Comparison of ENCODE assay signal across 17 cellular contexts in genomic region chr12:121065345-121065744, GRCh38. TPM values are rescaled to one million over a fixed set of nuclear protein-coding genes. Genes with fewer than 3 reads are reported as not detected.
DNase-seq lines count a peak whose midpoint lies in the region; ATAC-seq, FAIRE-seq and TF ChIP-seq lines count a peak whose summit lies in the region.
"Had no signal": no experiment of that assay in that cellular context is flagged by ENCODE, and none has a peak within 500 bp of the region (broad histone marks: within the 10 kb centered on the region; RNA-seq: fewer than 3 reads in every experiment).

No MANE protein-coding gene starts in this region.

- BruUV-seq in K562 (replicated peaks; lab: Mats Ljungman, UMichigan), result no TSS peak

- peak overlapping the region; percentile 34 to 94 for H3K27ac Mint-ChIP-seq in activated naive CD4-positive, alpha-beta T cell treated with anti-CD3 and anti-CD28 coated beads, Interleukin-2, amount 50 U/mL, for 72 hours
- peak overlapping the region; percentile 37 for H3K27ac Mint-ChIP-seq in stimulated activated effector memory CD8-positive, alpha-beta T cell treated with anti-CD3 and anti-CD28 coated beads, Interleukin-12 subunit alpha, Interleukin-12 subunit beta, amount 100 ng/mL, for 72 hours
- H3K27ac Mint-ChIP-seq: CD14-positive monocyte had no signal

- no peak for FAIRE-seq in K562 (lab: Jason Lieb, UNC)
- FAIRE-seq: A549, GM12892, H54 had no signal

- no peak for TF ChIP-seq RAD21 in K562 (CRISPR knock-in tag; conservative IDR thresholded peaks at IDR 0.05 in 1 of 2, IDR thresholded peaks at IDR 0.05 in 1 of 2)

- TF ChIP-seq CTCF in K562 (IDR thresholded peaks at IDR 0.05 in 2 of 3, conservative IDR thresholded peaks at IDR 0.05 in 1 of 3; ENCODE audit: insufficient read depth in 2 of 3, low read depth in 1 of 3, low read length in 3 of 3), result no peak

- POLR2A ChIA-PET in K562 (lab: Yijun Ruan, JAX), result interaction anchor here (0.8 to 2.2 kb wide), 2 partner anchors 13 to 14 kb away, joined by 5 to 6 read pairs; no protein-coding TSS in a partner anchor

- H3K79me2 ChIP-seq in K562 (ENCODE audit: control insufficient read depth, insufficient read depth, low read length), result no peaks in the 10 kb centered on the region

- H3K4me1 ChIP-seq in K562 (replicated peaks in 1 of 2; ENCODE audit: control insufficient read depth in 2 of 2, insufficient read depth in 2 of 2, low read length in 2 of 2), result no peaks in the 10 kb centered on the region; a peak in 1 of 5 replicates
- H3K4me1 ChIP-seq: BE2C had no signal

- H3K9me3 Mint-ChIP-seq in activated naive CD4-positive, alpha-beta T cell treated with anti-CD3 and anti-CD28 coated beads, Interleukin-2, amount 50 U/mL, for 72 hours, result no peaks in the 10 kb centered on the region
- no peaks in the 10 kb centered on the region for H3K9me3 Mint-ChIP-seq in stimulated activated effector memory CD8-positive, alpha-beta T cell treated with anti-CD3 and anti-CD28 coated beads, Interleukin-12 subunit alpha, Interleukin-12 subunit beta, amount 100 ng/mL, for 72 hours
- H3K9me3 Mint-ChIP-seq: CD14-positive monocyte; CD8-positive, alpha-beta memory T cell had no signal

- no peak overlapping the region for H3K9ac ChIP-seq in K562 (ENCODE audit: insufficient read depth in 1 of 2, low read depth in 2 of 2, low read length in 2 of 2)
- H3K9ac ChIP-seq: GM23248 had no signal

- no peak for TF ChIP-seq POLR2A in K562 (conservative IDR thresholded peaks at IDR 0.05)

- H3K36me3 ChIP-seq in K562 (ENCODE audit: control insufficient read depth, insufficient read depth, low read length), result no peaks in the 10 kb centered on the region
- H3K36me3 ChIP-seq: BE2C had no signal

- 0% methylated on average over 2 of the region's 2 CpGs for WGBS in K562 (ENCODE audit: insufficient coverage, low coverage, missing lambda C conversion rate)

- no peak for DNase-seq in activated naive CD4-positive, alpha-beta T cell treated with anti-CD3 and anti-CD28 coated beads, Interleukin-2, amount 50 U/mL, for 72 hours (ENCODE audit: low spot score in 2 of 2)
- no peak for DNase-seq in activated naive CD4-positive, alpha-beta T cell treated with Interleukin-2 at 50 U/mL for 16 hours
- DNase-seq in K562 (ENCODE audit: extremely low read depth in 1 of 4, low spot score in 3 of 4) (no peak), ecto neural progenitor cell (ENCODE audit: low spot score) (peak; percentile 13)
- DNase-seq in stimulated activated effector memory CD8-positive, alpha-beta T cell treated with anti-CD3 and anti-CD28 coated beads, Interleukin-12 subunit alpha, Interleukin-12 subunit beta, amount 100 ng/mL, for 72 hours (ENCODE audit: low spot score in 2 of 2), result no peak
- DNase-seq: BE2C; Caco-2; CD8-positive, alpha-beta memory T cell; DND-41; GDM1; GM23248 had no signal

- H3K4me1 Mint-ChIP-seq in stimulated activated effector memory CD8-positive, alpha-beta T cell treated with anti-CD3 and anti-CD28 coated beads, Interleukin-12 subunit alpha, Interleukin-12 subunit beta, amount 100 ng/mL, for 72 hours, result peaks cover 4% of the 10 kb centered on the region

- no peak overlapping the region for H3K4me3 Mint-ChIP-seq in stimulated activated effector memory CD8-positive, alpha-beta T cell treated with anti-CD3 and anti-CD28 coated beads, Interleukin-12 subunit alpha, Interleukin-12 subunit beta, amount 100 ng/mL, for 72 hours
- H3K4me3 Mint-ChIP-seq: CD14-positive monocyte; CD8-positive, alpha-beta memory T cell had no signal

- H4K20me1 ChIP-seq in K562 (replicated peaks; ENCODE audit: control insufficient read depth, insufficient read depth, low read length), result no peaks in the 10 kb centered on the region; the same call in 1 of the 2 replicates

- peaks cover 18 to 22% of the 10 kb centered on the region in 2 experiments for H3K27me3 ChIP-seq in K562 (ENCODE audit: control insufficient read depth in 2 of 2, insufficient read depth in 2 of 2, low read length in 2 of 2)

- intact Hi-C loops in K562 (cut with micrococcal nuclease), result no loop called here

- no peak overlapping the region for H3K4me2 ChIP-seq in K562 (ENCODE audit: insufficient read depth, low read length)
- H3K4me2 ChIP-seq: A549 had no signal

- no peaks in the 10 kb centered on the region for H3K9me3 ChIP-seq in K562 (replicated peaks; ENCODE audit: control insufficient read depth, insufficient read depth, low read depth, low read length)
- H3K9me3 ChIP-seq: A549, BE2C, Caco-2 had no signal

- CTCF ChIA-PET in K562 (lab: Yijun Ruan, JAX; ENCODE audit: low intra/inter-chr PET ratio), result interaction anchor here (0.7 kb wide), 1 partner anchor 487 kb away, joined by 4 read pairs; no protein-coding TSS in a partner anchor

- no peak overlapping the region for H3K27ac ChIP-seq in K562 (ENCODE audit: extremely low read depth, low read depth, low read length)
- H3K27ac ChIP-seq: A549, GM23248 had no signal

- H3K4me3 ChIP-seq in K562, result no peak overlapping the region
- H3K4me3 ChIP-seq: A549, GM23248 had no signal

- in situ Hi-C loops in K562 (cut with MboI), result no loop called here

- no peaks in the 10 kb centered on the region for H3K36me3 Mint-ChIP-seq in activated naive CD4-positive, alpha-beta T cell treated with anti-CD3 and anti-CD28 coated beads, Interleukin-2, amount 50 U/mL, for 72 hours
- H3K36me3 Mint-ChIP-seq in stimulated activated effector memory CD8-positive, alpha-beta T cell treated with anti-CD3 and anti-CD28 coated beads, Interleukin-12 subunit alpha, Interleukin-12 subunit beta, amount 100 ng/mL, for 72 hours, result no peaks in the 10 kb centered on the region
- H3K36me3 Mint-ChIP-seq: CD14-positive monocyte; CD8-positive, alpha-beta memory T cell had no signal

- H3K9me1 ChIP-seq in K562 (ENCODE audit: control insufficient read depth, insufficient read depth, low read length), result no peaks in the 10 kb centered on the region

- no peak for ATAC-seq in activated naive CD4-positive, alpha-beta T cell treated with anti-CD3 and anti-CD28 coated beads, Interleukin-2, amount 50 U/mL, for 72 hours
- no peak for ATAC-seq in K562
- ATAC-seq in stimulated activated effector memory CD8-positive, alpha-beta T cell treated with anti-CD3 and anti-CD28 coated beads, Interleukin-12 subunit alpha, Interleukin-12 subunit beta, amount 100 ng/mL, for 72 hours, result no peak
- no peak for ATAC-seq in GM19455 (IDR thresholded peaks at IDR 0.05; ENCODE audit: unreplicated experiment)
- no peak for ATAC-seq in GM18520 (IDR thresholded peaks at IDR 0.05; ENCODE audit: unreplicated experiment)
- ATAC-seq: A549 had no signal

- no peak overlapping the region for H2AFZ ChIP-seq in K562 (ENCODE audit: low read depth, low read length)
- H2AFZ ChIP-seq: GM23248 had no signal

- no peak for TF ChIP-seq EP300 in K562 (IDR thresholded peaks at IDR 0.05; ENCODE audit: low read length)

RNA-seq across cellular contexts. Expression of gene OASL, which starts 26.3 kb away (rescaled TPM):
- 10 to 100 TPM in 1 of 2 donors, 1 to 10 TPM in 1; 2.6 to 16.3 TPM for total RNA-seq in activated naive CD4-positive, alpha-beta T cell treated with anti-CD3 and anti-CD28 coated beads, Interleukin-2, amount 50 U/mL, for 72 hours
- not detected in 2 replicates for total RNA-seq in K562 (2011; cell fraction: chromatin; rRNA removed; ENCODE audit: low replicate concordance)
- not detected in 2 replicates for total RNA-seq in K562 (2011; cell fraction: nucleolus; rRNA removed)
- total RNA-seq in K562 (2011; cell fraction: nucleoplasm; rRNA removed), result not detected in 2 replicates
- total RNA-seq in K562 (2014; rRNA removed) (not detected in 2 replicates), K562 (2014; rRNA removed; fragmentation: Illumina TruSeq; extraction: Trizol) (not detected in 2 replicates), K562 (2015; rRNA removed; fragmentation: Illumina TruSeq; extraction: Trizol) (0.14 TPM in 1 of 2 replicates, not detected in the other), K562 (2021) (not detected in 2 replicates)
- polyA plus RNA-seq in K562 (2011; rRNA removed) (not detected in 2 replicates), K562 (2014; fragmentation: Illumina TruSeq; extraction: Trizol) (not detected in 2 replicates), K562 (2014; fragmentation: Nextera tagmentation; extraction: Ambion mirVana) (not detected), K562 (2014; rRNA removed) (not detected in 2 replicates)
- not detected in 2 replicates for polyA plus RNA-seq in K562 (2011; cell fraction: cytosol; rRNA removed)
- not detected in 2 replicates for polyA plus RNA-seq in K562 (2011; cell fraction: nucleus; rRNA removed)
- polyA plus RNA-seq in K562 (2012), result 0.07 TPM in 1 of 2 replicates, not detected in the other
- polyA minus RNA-seq in K562 (2011; rRNA and poly(A)+ RNA removed), result not detected in 2 replicates
- polyA minus RNA-seq in K562 (2011; cell fraction: cytosol; rRNA and poly(A)+ RNA removed), result not detected in 2 replicates
- polyA minus RNA-seq in K562 (2011; cell fraction: nucleus; rRNA and poly(A)+ RNA removed), result not detected in 2 replicates

RNA-seq across cellular contexts. Expression of gene C12orf43, which starts 49.1 kb away (rescaled TPM):
- 10 to 100 TPM; 16.9 to 19.9 TPM for total RNA-seq in activated naive CD4-positive, alpha-beta T cell treated with anti-CD3 and anti-CD28 coated beads, Interleukin-2, amount 50 U/mL, for 72 hours
- total RNA-seq in K562 (2011; cell fraction: chromatin; rRNA removed; ENCODE audit: low replicate concordance), result 13.8 and 21.2 TPM in 2 replicates
- 13.0 and 18.5 TPM in 2 replicates for total RNA-seq in K562 (2011; cell fraction: nucleolus; rRNA removed)
- 15.0 and 20.5 TPM in 2 replicates for total RNA-seq in K562 (2011; cell fraction: nucleoplasm; rRNA removed)
- 21.6 and 22.3 TPM in 2 replicates for total RNA-seq in K562 (2014; rRNA removed)
- 10.4 and 11.4 TPM in 2 replicates for total RNA-seq in K562 (2014; rRNA removed; fragmentation: Illumina TruSeq; extraction: Trizol)
- total RNA-seq in K562 (2015; rRNA removed; fragmentation: Illumina TruSeq; extraction: Trizol), result 15.7 and 16.8 TPM in 2 replicates
- 19.6 and 20.8 TPM in 2 replicates for total RNA-seq in K562 (2021)
- polyA plus RNA-seq in K562 (2011; rRNA removed), result 9.8 and 10.5 TPM in 2 replicates
- polyA plus RNA-seq in K562 (2011; cell fraction: cytosol; rRNA removed), result 8.8 and 11.0 TPM in 2 replicates
- 8.4 and 9.5 TPM in 2 replicates for polyA plus RNA-seq in K562 (2011; cell fraction: nucleus; rRNA removed)
- polyA plus RNA-seq in K562 (2012), result 11.7 and 14.4 TPM in 2 replicates
- 15.4 and 17.6 TPM in 2 replicates for polyA plus RNA-seq in K562 (2014; fragmentation: Illumina TruSeq; extraction: Trizol)
- polyA plus RNA-seq in K562 (2014; fragmentation: Nextera tagmentation; extraction: Ambion mirVana), result 1 to 10 TPM; 4.3 to 6.5 TPM
- 22.2 and 25.2 TPM in 2 replicates for polyA plus RNA-seq in K562 (2014; rRNA removed)
- polyA minus RNA-seq in K562 (2011; rRNA and poly(A)+ RNA removed), result 5.5 and 6.8 TPM in 2 replicates
- polyA minus RNA-seq in K562 (2011; cell fraction: cytosol; rRNA and poly(A)+ RNA removed), result 2.1 and 6.1 TPM in 2 replicates
- 6.5 and 8.1 TPM in 2 replicates for polyA minus RNA-seq in K562 (2011; cell fraction: nucleus; rRNA and poly(A)+ RNA removed)
